ENCODE assay signal across 9 cellular contexts in the genomic region with DNA sequence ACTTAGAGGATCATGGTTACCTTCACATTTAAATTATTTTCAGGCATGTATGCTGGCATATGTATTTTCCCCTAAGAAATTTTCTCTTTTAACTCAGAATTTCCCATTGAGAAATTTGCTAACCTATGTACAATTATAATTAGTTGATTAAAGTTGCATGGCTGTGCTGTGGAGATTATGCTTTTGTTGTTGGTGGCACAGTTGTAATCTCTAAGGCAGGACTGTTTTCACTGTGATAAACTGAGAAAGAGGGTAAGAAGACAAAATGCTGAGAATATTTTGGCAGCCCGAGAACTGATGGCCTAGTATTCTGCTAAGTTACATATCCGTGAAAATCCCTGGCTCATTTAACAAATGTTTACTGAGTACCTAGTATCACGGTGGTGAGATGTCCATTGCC. TPM values are rescaled to one million over a fixed set of nuclear protein-coding genes. Genes with fewer than 3 reads are reported as not detected.
A peak's percentile ranks its signal among the peaks of the same experiment; 100 is the strongest.
DNase-seq lines count a peak whose midpoint lies in the region; ATAC-seq and TF ChIP-seq lines count a peak whose summit lies in the region.
"Had no signal": no experiment of that assay in that cellular context is flagged by ENCODE, and none has a peak within 500 bp of the region (broad histone marks: within the 10 kb centered on the region; RNA-seq: fewer than 3 reads in every experiment).

No MANE protein-coding gene starts in this region.

- peaks cover 3% of the 10 kb centered on the region for H3K79me1 ChIP-seq in mesenchymal stem cell (replicated peaks; ENCODE audit: low read length, poor library complexity, severe bottlenecking)

- H3K4ac ChIP-seq in mesenchymal stem cell (ENCODE audit: low read depth in 1 of 2, low read length in 2 of 2): no peak overlapping the region

- peak overlapping the region; percentile 70 for H3K4me3 ChIP-seq in CD4-positive, CD25-positive, alpha-beta regulatory T cell (ENCODE audit: low read depth, low read length)
- H3K4me3 ChIP-seq in HFF-Myc (replicated peaks; ENCODE audit: low read depth, low read length) (peak overlapping the region; percentile 64; the same call in 1 of the 2 replicates), mesenchymal stem cell (ENCODE audit: insufficient read depth in 1 of 2, low read depth in 1 of 2, low read length in 2 of 2) (peak overlapping the region in 1 of 2 experiments; percentile 88)

- H3K4me1 ChIP-seq in CD4-positive, CD25-positive, alpha-beta regulatory T cell (ENCODE audit: control insufficient read depth, insufficient read depth, low read length, poor library complexity, severe bottlenecking): peaks cover 48% of the 10 kb centered on the region
- H3K4me1 ChIP-seq in mesenchymal stem cell (ENCODE audit: control insufficient read depth, insufficient read depth, low read depth, low read length): peaks cover 5% of the 10 kb centered on the region

- no peaks in the 10 kb centered on the region for H3K36me3 ChIP-seq in CD4-positive, CD25-positive, alpha-beta regulatory T cell (ENCODE audit: control insufficient read depth, insufficient read depth, low read length)
- peaks cover 0 to 26% of the 10 kb centered on the region in 2 experiments for H3K36me3 ChIP-seq in mesenchymal stem cell (ENCODE audit: control insufficient read depth in 1 of 2, insufficient read depth in 2 of 2, low read depth in 1 of 2, low read length in 2 of 2)

- H3K9me3 Mint-ChIP-seq in CD4-positive, CD25-positive, alpha-beta regulatory T cell: no peaks in the 10 kb centered on the region
- H3K9me3 Mint-ChIP-seq in activated naive CD8-positive, alpha-beta T cell (ENCODE audit: low read depth): no peaks in the 10 kb centered on the region

- peaks cover 3% of the 10 kb centered on the region for H3K36me3 Mint-ChIP-seq in CD4-positive, CD25-positive, alpha-beta regulatory T cell
- peaks cover 8% of the 10 kb centered on the region for H3K36me3 Mint-ChIP-seq in activated naive CD8-positive, alpha-beta T cell

- H2BK5ac ChIP-seq in mesenchymal stem cell (ENCODE audit: low read depth, low read length, poor library complexity, severe bottlenecking): no peak overlapping the region

- no peak overlapping the region for H3K18ac ChIP-seq in mesenchymal stem cell (ENCODE audit: low read depth in 1 of 2, low read length in 2 of 2)

- no peak overlapping the region for H3K23ac ChIP-seq in mesenchymal stem cell (ENCODE audit: low read length in 2 of 2)

- peaks cover 30 to 63% (median 53%) of the 10 kb centered on the region in 4 donors for H3K4me1 Mint-ChIP-seq in CD4-positive, CD25-positive, alpha-beta regulatory T cell
- H3K4me1 Mint-ChIP-seq in activated naive CD8-positive, alpha-beta T cell (ENCODE audit: low read depth): peaks cover 52% of the 10 kb centered on the region

- no peak overlapping the region for H2AK5ac ChIP-seq in mesenchymal stem cell (ENCODE audit: low read length, severe bottlenecking)

- no peak overlapping the region for H4K91ac ChIP-seq in mesenchymal stem cell (ENCODE audit: low read length)

- in situ Hi-C loops in KBM-7 (cut with MboI; ENCODE audit: low pct_unique_long_range_greater_than_20kb, low sequenced_read_pairs): no loop called here

- no peak overlapping the region for H4K8ac ChIP-seq in mesenchymal stem cell (ENCODE audit: low read length)

- no peak for DNase-seq in CD4-positive, CD25-positive, alpha-beta regulatory T cell
- no peak for DNase-seq in HFF-Myc (ENCODE audit: extremely low read depth, low read depth)
- DNase-seq in mesenchymal stem cell: no peak
- no peak for DNase-seq in KBM-7
- DNase-seq in SW480 (ENCODE audit: low spot score): no peak
- DNase-seq: activated CD4-positive, CD25-positive, alpha-beta regulatory T cell had no signal

- H3K27me3 Mint-ChIP-seq in CD4-positive, CD25-positive, alpha-beta regulatory T cell: no peaks in the 10 kb centered on the region
- H3K27me3 Mint-ChIP-seq in activated naive CD8-positive, alpha-beta T cell: no peaks in the 10 kb centered on the region

- H3K9ac ChIP-seq in mesenchymal stem cell (ENCODE audit: low read length): peak overlapping the region; percentile 96

- H3K27me3 ChIP-seq in CD4-positive, CD25-positive, alpha-beta regulatory T cell (ENCODE audit: control insufficient read depth, insufficient read depth, low read length): no peaks in the 10 kb centered on the region
- H3K27me3 ChIP-seq in mesenchymal stem cell (ENCODE audit: control insufficient read depth in 1 of 2, insufficient read depth in 1 of 2, low read length in 2 of 2): no peaks in the 10 kb centered on the region

- no peak overlapping the region for H2BK15ac ChIP-seq in mesenchymal stem cell (ENCODE audit: low read depth, poor library complexity, severe bottlenecking)

- ATAC-seq in CD4-positive, CD25-positive, alpha-beta regulatory T cell (ENCODE audit: low read depth in 2 of 2): no peak
- ATAC-seq in GM18861 (IDR thresholded peaks at IDR 0.05; ENCODE audit: unreplicated experiment) (no peak), GM21576 (IDR thresholded peaks at IDR 0.05; ENCODE audit: unreplicated experiment) (no peak)

- no peak overlapping the region for H2BK120ac ChIP-seq in mesenchymal stem cell (ENCODE audit: low read depth, low read length)

- H3K14ac ChIP-seq in mesenchymal stem cell (ENCODE audit: low read length in 2 of 2): no peak overlapping the region

- peak overlapping the region in 2 of 3 donors; percentile 51 to 95 for H3K27ac Mint-ChIP-seq in CD4-positive, CD25-positive, alpha-beta regulatory T cell
- peak overlapping the region; percentile 84 for H3K27ac Mint-ChIP-seq in activated naive CD8-positive, alpha-beta T cell

- H3K9me3 ChIP-seq in CD4-positive, CD25-positive, alpha-beta regulatory T cell (ENCODE audit: control insufficient read depth in 2 of 2, low read length in 2 of 2): no peaks in the 10 kb centered on the region
- no peaks in the 10 kb centered on the region for H3K9me3 ChIP-seq in mesenchymal stem cell (ENCODE audit: control insufficient read depth, low read length)

- peak overlapping the region; percentile 93 for H3K27ac ChIP-seq in CD4-positive, CD25-positive, alpha-beta regulatory T cell (ENCODE audit: insufficient read depth, low read length, poor library complexity, severe bottlenecking)
- no peak overlapping the region for H3K27ac ChIP-seq in mesenchymal stem cell (ENCODE audit: low read length, poor library complexity, severe bottlenecking)

- 84% methylated on average over 3 of the region's 3 CpGs for WGBS in mesenchymal stem cell

- no peak overlapping the region for H2BK12ac ChIP-seq in mesenchymal stem cell (ENCODE audit: low read length in 2 of 2)

- H2AFZ ChIP-seq in mesenchymal stem cell (ENCODE audit: low read depth, low read length): no peak overlapping the region

- TF ChIP-seq CTCF in HFF-Myc (IDR thresholded peaks at IDR 0.05; ENCODE audit: low read depth, low read length, missing control alignments): no peak

- no peak overlapping the region for H3K4me2 ChIP-seq in mesenchymal stem cell (ENCODE audit: low read length, poor library complexity, severe bottlenecking)

- peak overlapping the region; percentile 70 to 94 (median 92) for H3K4me3 Mint-ChIP-seq in CD4-positive, CD25-positive, alpha-beta regulatory T cell
- peak overlapping the region; percentile 89 for H3K4me3 Mint-ChIP-seq in activated naive CD8-positive, alpha-beta T cell

RNA-seq across cellular contexts. Expression of gene VRK2, which starts 1.4 kb away (rescaled TPM):
- 24.0 TPM for total RNA-seq in CD4-positive, CD25-positive, alpha-beta regulatory T cell
- polyA plus RNA-seq in CD4-positive, CD25-positive, alpha-beta regulatory T cell: 10 to 100 TPM; 20.5 to 28.6 (median 24.1) TPM
- 17.4 TPM for polyA plus RNA-seq in mesenchymal stem cell (2013, experiment 1 of 2)
- 17.0 TPM for polyA plus RNA-seq in mesenchymal stem cell (2013, experiment 2 of 2)
